ENCODE assay signal across 18 cellular contexts in genomic region chr16:11316331-11317015, GRCh38. TPM values are rescaled to one million over a fixed set of nuclear protein-coding genes. Genes with fewer than 3 reads are reported as not detected.
DNase-seq lines count a peak whose midpoint lies in the region; ATAC-seq and TF ChIP-seq lines count a peak whose summit lies in the region.
"Had no signal": no experiment of that assay in that cellular context is flagged by ENCODE, and none has a peak within 500 bp of the region (broad histone marks: within the 10 kb centered on the region; RNA-seq: fewer than 3 reads in every experiment).

No MANE protein-coding gene starts in this region.

- peaks cover 15% of the 10 kb centered on the region for H3K36me3 Mint-ChIP-seq in WTC11
- H3K36me3 Mint-ChIP-seq: CD4-positive, CD25-positive, alpha-beta regulatory T cell had no signal

- peak overlapping the region; percentile 74 for H3K27ac ChIP-seq in iPS-18a (ENCODE audit: low read length)
- H3K27ac ChIP-seq: ascending aorta, uterus had no signal

- no peaks in the 10 kb centered on the region for H3K27me3 ChIP-seq in H7 (ENCODE audit: control insufficient read depth, insufficient read depth, low read length)
- H3K27me3 ChIP-seq in iPS-18a (ENCODE audit: control insufficient read depth, insufficient read depth, low read length), result no peaks in the 10 kb centered on the region
- H3K27me3 ChIP-seq: ascending aorta, uterus had no signal

- peak; percentile 82 for DNase-seq in H7
- peak; percentile 71 for DNase-seq in WTC11 (ENCODE audit: low spot score)
- DNase-seq in retinal pigment epithelial cell (ENCODE audit: low read depth), result no peak
- no peak for DNase-seq in stimulated activated CD4-positive, alpha-beta T cell treated with anti-CD3 and anti-CD28 coated beads, Interleukin-4, amount 100 ng/mL, for 4 hours
- no peak for DNase-seq in NCI-H510A treated with DMSO at 0.1 percent for 48 hours (lab: John Stamatoyannopoulos, UW)
- DNase-seq in activated CD4-positive, CD25-positive, alpha-beta regulatory T cell treated with anti-CD3 and anti-CD28 coated beads, Interleukin-2, amount 50 U/mL, for 72 hours, result no peak
- DNase-seq: activated CD4-positive, alpha-beta T cell treated with anti-CD3 and anti-CD28 coated beads for 1 hour; CD4-positive, CD25-positive, alpha-beta regulatory T cell; effector CD8-positive, alpha-beta T cell; foreskin fibroblast; NCI-H1417; OCI-M1; stimulated activated CD4-positive, alpha-beta T cell treated with anti-CD3 and anti-CD28 coated beads, Interleukin-2, amount 100 ng/mL, for 48 hours; uterus had no signal

- H3K36me3 ChIP-seq in H7 (replicated peaks; ENCODE audit: control insufficient read depth, insufficient read depth, low read length), result no peaks in the 10 kb centered on the region
- H3K36me3 ChIP-seq in iPS-18a (ENCODE audit: control insufficient read depth, low read depth, low read length), result no peaks in the 10 kb centered on the region
- H3K36me3 ChIP-seq: ascending aorta, uterus had no signal

- H3K9me3 Mint-ChIP-seq in WTC11, result peaks cover 5% of the 10 kb centered on the region
- H3K9me3 Mint-ChIP-seq: CD4-positive, CD25-positive, alpha-beta regulatory T cell had no signal

- peak overlapping the region; percentile 59 for H3K4me3 Mint-ChIP-seq in WTC11
- H3K4me3 Mint-ChIP-seq: CD4-positive, CD25-positive, alpha-beta regulatory T cell had no signal

- H3K4me1 Mint-ChIP-seq in WTC11, result peaks cover 66% of the 10 kb centered on the region

- H3K9me3 ChIP-seq in iPS-18a (ENCODE audit: control insufficient read depth, low read depth, low read length), result no peaks in the 10 kb centered on the region
- H3K9me3 ChIP-seq: ascending aorta, uterus had no signal

- H3K4me1 ChIP-seq in iPS-18a (ENCODE audit: control insufficient read depth, low read depth, low read length), result peaks cover 41% of the 10 kb centered on the region
- H3K4me1 ChIP-seq: ascending aorta, uterus had no signal

- H3K4me3 ChIP-seq in H7 (ENCODE audit: insufficient read depth, low read depth, low read length) (peak overlapping the region; percentile 22; the same call in 1 of the 2 replicates), iPS-18a (ENCODE audit: low read length) (peak overlapping the region; percentile 47), retinal pigment epithelial cell (ENCODE audit: low read length) (no peak overlapping the region)
- H3K4me3 ChIP-seq: ascending aorta, uterus had no signal

- no peaks in the 10 kb centered on the region for H3K27me3 Mint-ChIP-seq in WTC11 (ENCODE audit: low read depth)
- H3K27me3 Mint-ChIP-seq: CD4-positive, CD25-positive, alpha-beta regulatory T cell had no signal

- CTCF ChIA-PET in WTC11 (lab: Charles Lee), result interaction anchor here (0.7 to 2.4 kb wide), 16 partner anchors 12 to 78 kb away, joined by 3 to 13 read pairs (median 5); partner anchors contain the start of gene SOCS1

- peak overlapping the region; percentile 100 for H3K27ac Mint-ChIP-seq in WTC11

- H3K9ac ChIP-seq in iPS-18a (ENCODE audit: low read length), result peak overlapping the region; percentile 56

- POLR2A ChIA-PET in WTC11 (lab: Charles Lee), result interaction anchor here (0.5 to 2.6 kb wide), 5 partner anchors 10 to 352 kb away, joined by 3 to 26 read pairs (median 4); partner anchors contain the start of gene SOCS1

- TF ChIP-seq CTCF in WTC11 (IDR thresholded peaks at IDR 0.05), result no peak
- TF ChIP-seq CTCF in retinal pigment epithelial cell (conservative IDR thresholded peaks at IDR 0.05; ENCODE audit: low read depth, low read length), result peak; percentile 18

- ATAC-seq in WTC11, result peak; percentile 35

TF ChIP-seq in WTC11, 78 proteins besides CTCF, POLR2A, EP300 and RAD21 (continues in another document):
- TF ChIP-seq NR2C2 (CRISPR knock-in tag; IDR thresholded peaks at IDR 0.05) (no peak), SP1 (CRISPR knock-in tag; conservative IDR thresholded peaks at IDR 0.05) (peak; percentile 34; the same call in 1 of the 2 replicates), NR3C1 (CRISPR knock-in tag; conservative IDR thresholded peaks at IDR 0.05; ENCODE audit: low read depth) (no peak), JAZF1 (CRISPR knock-in tag; IDR thresholded peaks at IDR 0.05) (no peak), PRDM15 (CRISPR knock-in tag; IDR thresholded peaks at IDR 0.05) (no peak), RORB (CRISPR knock-in tag; IDR thresholded peaks at IDR 0.05) (no peak), ZNF138 (CRISPR knock-in tag; conservative IDR thresholded peaks at IDR 0.05) (no peak)
- TF ChIP-seq, protein P1, sequence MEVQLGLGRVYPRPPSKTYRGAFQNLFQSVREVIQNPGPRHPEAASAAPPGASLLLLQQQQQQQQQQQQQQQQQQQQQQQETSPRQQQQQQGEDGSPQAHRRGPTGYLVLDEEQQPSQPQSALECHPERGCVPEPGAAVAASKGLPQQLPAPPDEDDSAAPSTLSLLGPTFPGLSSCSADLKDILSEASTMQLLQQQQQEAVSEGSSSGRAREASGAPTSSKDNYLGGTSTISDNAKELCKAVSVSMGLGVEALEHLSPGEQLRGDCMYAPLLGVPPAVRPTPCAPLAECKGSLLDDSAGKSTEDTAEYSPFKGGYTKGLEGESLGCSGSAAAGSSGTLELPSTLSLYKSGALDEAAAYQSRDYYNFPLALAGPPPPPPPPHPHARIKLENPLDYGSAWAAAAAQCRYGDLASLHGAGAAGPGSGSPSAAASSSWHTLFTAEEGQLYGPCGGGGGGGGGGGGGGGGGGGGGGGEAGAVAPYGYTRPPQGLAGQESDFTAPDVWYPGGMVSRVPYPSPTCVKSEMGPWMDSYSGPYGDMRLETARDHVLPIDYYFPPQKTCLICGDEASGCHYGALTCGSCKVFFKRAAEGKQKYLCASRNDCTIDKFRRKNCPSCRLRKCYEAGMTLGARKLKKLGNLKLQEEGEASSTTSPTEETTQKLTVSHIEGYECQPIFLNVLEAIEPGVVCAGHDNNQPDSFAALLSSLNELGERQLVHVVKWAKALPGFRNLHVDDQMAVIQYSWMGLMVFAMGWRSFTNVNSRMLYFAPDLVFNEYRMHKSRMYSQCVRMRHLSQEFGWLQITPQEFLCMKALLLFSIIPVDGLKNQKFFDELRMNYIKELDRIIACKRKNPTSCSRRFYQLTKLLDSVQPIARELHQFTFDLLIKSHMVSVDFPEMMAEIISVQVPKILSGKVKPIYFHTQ (CRISPR knock-in tag; IDR thresholded peaks at IDR 0.05), result no peak
- TF ChIP-seq, protein P2, sequence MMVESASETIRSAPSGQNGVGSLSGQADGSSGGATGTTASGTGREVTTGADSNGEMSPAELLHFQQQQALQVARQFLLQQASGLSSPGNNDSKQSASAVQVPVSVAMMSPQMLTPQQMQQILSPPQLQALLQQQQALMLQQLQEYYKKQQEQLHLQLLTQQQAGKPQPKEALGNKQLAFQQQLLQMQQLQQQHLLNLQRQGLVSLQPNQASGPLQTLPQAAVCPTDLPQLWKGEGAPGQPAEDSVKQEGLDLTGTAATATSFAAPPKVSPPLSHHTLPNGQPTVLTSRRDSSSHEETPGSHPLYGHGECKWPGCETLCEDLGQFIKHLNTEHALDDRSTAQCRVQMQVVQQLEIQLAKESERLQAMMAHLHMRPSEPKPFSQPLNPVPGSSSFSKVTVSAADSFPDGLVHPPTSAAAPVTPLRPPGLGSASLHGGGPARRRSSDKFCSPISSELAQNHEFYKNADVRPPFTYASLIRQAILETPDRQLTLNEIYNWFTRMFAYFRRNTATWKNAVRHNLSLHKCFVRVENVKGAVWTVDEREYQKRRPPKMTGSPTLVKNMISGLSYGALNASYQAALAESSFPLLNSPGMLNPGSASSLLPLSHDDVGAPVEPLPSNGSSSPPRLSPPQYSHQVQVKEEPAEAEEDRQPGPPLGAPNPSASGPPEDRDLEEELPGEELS (CRISPR knock-in tag; IDR thresholded peaks at IDR 0.05), result peak; percentile 62; the same call in 1 of the 2 replicates

RNA-seq across cellular contexts. Expression of gene RMI2, which starts 28.8 kb away (rescaled TPM):
- total RNA-seq in H7 (2014; rRNA removed; shearing (Covaris generic)), result 58.8 and 59.2 TPM in 2 replicates
- total RNA-seq in WTC11 (2021), result 77.2 to 83.4 TPM (median 79.0 TPM) in 3 replicates
- total RNA-seq: ascending aorta had no signal

RNA-seq across cellular contexts. Expression of gene PRM1, which starts 35.3 kb away (rescaled TPM):
- not detected in 2 replicates for total RNA-seq in H7 (2014; rRNA removed; shearing (Covaris generic))
- 0.48 TPM in 1 of 3 replicates, not detected in the others for total RNA-seq in WTC11 (2021)
- total RNA-seq: ascending aorta; CD4-positive, CD25-positive, alpha-beta regulatory T cell; G401; pulmonary artery endothelial cell; uterus had no signal

RNA-seq across cellular contexts. Expression of gene PRM2, which starts 40.2 kb away (rescaled TPM):
- total RNA-seq in H7 (2014; rRNA removed; shearing (Covaris generic)), result not detected in 2 replicates
- total RNA-seq in WTC11 (2021), result not detected in 3 replicates
- total RNA-seq: ascending aorta; CD4-positive, CD25-positive, alpha-beta regulatory T cell; G401; pulmonary artery endothelial cell; uterus had no signal

RNA-seq across cellular contexts. Expression of gene PRM3, which starts 43.0 kb away (rescaled TPM):
- total RNA-seq in H7 (2014; rRNA removed; shearing (Covaris generic)), result not detected in 2 replicates
- not detected in 3 replicates for total RNA-seq in WTC11 (2021)
- total RNA-seq: ascending aorta; CD4-positive, CD25-positive, alpha-beta regulatory T cell; G401; pulmonary artery endothelial cell; uterus had no signal

RNA-seq across cellular contexts. Expression of gene TNP2, which starts 47.3 kb away (rescaled TPM):
- total RNA-seq in H7 (2014; rRNA removed; shearing (Covaris generic)), result not detected in 2 replicates
- total RNA-seq in WTC11 (2021), result not detected in 3 replicates
- total RNA-seq: ascending aorta; CD4-positive, CD25-positive, alpha-beta regulatory T cell; G401; pulmonary artery endothelial cell; uterus had no signal

Comparison
In these comparisons a context has a peak if more than half of its experiments do, and no peak if none do; other contexts are left out.
1. DNase-seq: peak in H7 (single experiment) and WTC11 (single experiment); none in retinal pigment epithelial cell (single experiment), stimulated activated CD4-positive, alpha-beta T cell treated with anti-CD3 and anti-CD28 coated beads, Interleukin-4, amount 100 ng/mL, for 4 hours (0 of 2), NCI-H510A treated with DMSO at 0.1 percent for 48 hours (single experiment) and activated CD4-positive, CD25-positive, alpha-beta regulatory T cell treated with anti-CD3 and anti-CD28 coated beads, Interleukin-2, amount 50 U/mL, for 72 hours (single experiment).